20 cellular contexts compared by ENCODE assay signal in the genomic region with DNA sequence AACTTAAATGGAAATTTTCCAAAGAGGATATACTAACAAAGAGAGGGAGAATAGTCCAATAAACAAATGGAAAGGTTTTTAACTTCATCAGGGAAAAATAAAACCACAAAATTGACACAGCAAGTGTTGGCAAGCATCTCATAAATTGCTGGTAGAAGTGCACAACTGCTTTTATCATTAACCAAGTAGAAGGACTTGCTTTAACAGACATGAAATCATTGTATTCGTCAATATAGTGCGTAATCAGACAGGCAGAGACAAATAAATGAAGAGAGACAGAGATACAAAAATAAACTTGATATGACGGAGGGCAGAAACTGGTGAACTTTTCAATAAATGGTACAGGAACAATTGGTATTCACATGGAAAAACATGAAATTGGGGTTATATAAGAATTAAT. TPM values are rescaled to one million over a fixed set of nuclear protein-coding genes. Genes with fewer than 3 reads are reported as not detected.
DNase-seq lines count a peak whose midpoint lies in the region; ATAC-seq, FAIRE-seq and TF ChIP-seq lines count a peak whose summit lies in the region.
"Had no signal": no experiment of that assay in that cellular context is flagged by ENCODE, and none has a peak within 500 bp of the region (broad histone marks: within the 10 kb centered on the region; RNA-seq: fewer than 3 reads in every experiment).

No MANE protein-coding gene starts in this region.

- H3K79me2 ChIP-seq in Loucy (ENCODE audit: insufficient read depth, low read length) (peaks cover 57% of the 10 kb centered on the region), GM12878 (ENCODE audit: control insufficient read depth, insufficient read depth, low read length) (peaks cover 16% of the 10 kb centered on the region)

- H3K4me2 ChIP-seq in Loucy (ENCODE audit: low read depth, low read length, poor library complexity, severe bottlenecking) (peak overlapping the region; percentile 27), GM12878 (ENCODE audit: control insufficient read depth, insufficient read depth) (no peak overlapping the region)
- H3K4me2 ChIP-seq: BLaER1 treated with 17β-estradiol and CSF1 and Interleukin-3, amounts not matched to agents 10 nM and 100 nM had no signal

- H2AFZ ChIP-seq in Loucy (ENCODE audit: low read length) (no peak overlapping the region), GM12878 (ENCODE audit: control insufficient read depth, low read depth, low read length) (no peak overlapping the region)

- H3K27me3 ChIP-seq in Loucy (ENCODE audit: insufficient read depth, low read length, poor library complexity, severe bottlenecking) (no peaks in the 10 kb centered on the region), GM12878 (replicated peaks in 1 of 2; ENCODE audit: control insufficient read depth in 2 of 2, insufficient read depth in 2 of 2, low read length in 1 of 2) (no peaks in the 10 kb centered on the region)
- H3K27me3 ChIP-seq: BLaER1 treated with 17β-estradiol and CSF1 and Interleukin-3, amounts not matched to agents 10 nM and 100 nM had no signal

- no peak for TF ChIP-seq EP300 in GM12878 (IDR thresholded peaks at IDR 0.05; ENCODE audit: borderline replicate concordance in 1 of 2, control insufficient read depth in 1 of 2, low read depth in 2 of 2, low read length in 2 of 2)

- FAIRE-seq in GM12878 (lab: Jason Lieb, UNC) = no peak
- FAIRE-seq: HTR-8/SVneo had no signal

- H3K9me3 ChIP-seq in Loucy (ENCODE audit: insufficient read depth, low read depth, low read length) (no peaks in the 10 kb centered on the region), GM12878 (replicated peaks; ENCODE audit: control insufficient read depth, insufficient read depth, low read length) (no peaks in the 10 kb centered on the region)

- BruUV-seq in GM12878 (replicated peaks; lab: Mats Ljungman, UMichigan) = TSS peak; percentile 8

- CTCF ChIA-PET in GM12878 (lab: Yijun Ruan, JAX) = no interaction called here

- H3K4me3 ChIP-seq in Loucy (ENCODE audit: low read length, poor library complexity, severe bottlenecking) (no peak overlapping the region), GM12878 (no peak overlapping the region)
- H3K4me3 ChIP-seq: BLaER1 treated with 17β-estradiol and CSF1 and Interleukin-3, amounts not matched to agents 10 nM and 100 nM; HAP-1 had no signal

- DNase-seq in activated naive CD4-positive, alpha-beta T cell (lab: John Stamatoyannopoulos, UW) = no peak
- DNase-seq in GM12878 (ENCODE audit: low read depth, low spot score) = no peak
- DNase-seq in memory B cell (ENCODE audit: low spot score in 2 of 2) = no peak
- no peak for DNase-seq in CD1c-positive myeloid dendritic cell (ENCODE audit: extremely low spot score)
- DNase-seq: CD4-positive, CD25-positive, alpha-beta regulatory T cell; CD8-positive, alpha-beta memory T cell; COR-L47; DMS 273 treated with DMSO at 0.1 percent for 48 hours; DMS79; GDM1; GOT3; KBM-7 had no signal

- no peak for TF ChIP-seq POLR2A in GM12878 (IDR thresholded peaks at IDR 0.05; ENCODE audit: low read depth, low read length)

- H3K9ac ChIP-seq in Loucy (ENCODE audit: low read depth, low read length, poor library complexity, severe bottlenecking) = peak overlapping the region; percentile 1
- H3K9ac ChIP-seq in GM12878 (ENCODE audit: control insufficient read depth, insufficient read depth, low read length) = no peak overlapping the region
- H3K9ac ChIP-seq: BLaER1 treated with 17β-estradiol and CSF1 and Interleukin-3, amounts not matched to agents 10 nM and 100 nM had no signal

- H3K27ac Mint-ChIP-seq in activated naive CD4-positive, alpha-beta T cell treated with anti-CD3 and anti-CD28 coated beads, Interleukin-2, amount 50 U/mL, for 24 hours = no peak overlapping the region
- H3K27ac Mint-ChIP-seq in memory B cell = peak overlapping the region; percentile 45
- H3K27ac Mint-ChIP-seq: B cell, IgD-negative memory B cell had no signal

- SMC1A ChIA-PET in GM12878 (lab: Charles Lee; ENCODE audit: uncharacterized antibody, unreplicated experiment) = no interaction called here

- H3F3A ChIP-seq in Loucy (ENCODE audit: low read depth) = no peaks in the 10 kb centered on the region

- peaks cover 52% of the 10 kb centered on the region for H3K4me1 Mint-ChIP-seq in activated naive CD4-positive, alpha-beta T cell treated with anti-CD3 and anti-CD28 coated beads, Interleukin-2, amount 50 U/mL, for 24 hours
- peaks cover 15% of the 10 kb centered on the region for H3K4me1 Mint-ChIP-seq in memory B cell

- RAD21 ChIA-PET in GM12878 (lab: Charles Lee; ENCODE audit: unreplicated experiment) = no interaction called here

- peaks cover 24% of the 10 kb centered on the region for H4K20me1 ChIP-seq in Loucy (ENCODE audit: insufficient read depth, low read length, poor library complexity, severe bottlenecking)
- H4K20me1 ChIP-seq in GM12878 (ENCODE audit: control insufficient read depth, insufficient read depth) = no peaks in the 10 kb centered on the region

- POLR2A ChIA-PET in GM12878 (lab: Charles Lee) = interaction anchor here (0.6 to 0.7 kb wide), 2 partner anchors 17 to 18 kb away, joined by 4 to 12 read pairs; no protein-coding TSS in a partner anchor

- H3K4me1 ChIP-seq in Loucy (ENCODE audit: insufficient read depth, low read length, poor library complexity, severe bottlenecking) (peaks cover 26% of the 10 kb centered on the region), GM12878 (ENCODE audit: control insufficient read depth, insufficient read depth, low read length) (no peaks in the 10 kb centered on the region)
- H3K4me1 ChIP-seq: HAP-1 had no signal

- peaks cover 21% of the 10 kb centered on the region; the same call in 1 of the 2 replicates for H3K36me3 ChIP-seq in Loucy (ENCODE audit: insufficient read depth, low read length)
- peaks cover 0 to 12% of the 10 kb centered on the region in 2 experiments; a peak in 1 of 4 replicates for H3K36me3 ChIP-seq in GM12878 (ENCODE audit: control insufficient read depth in 2 of 2, insufficient read depth in 2 of 2, low read length in 1 of 2)

- TF ChIP-seq RAD21 in GM12878 (IDR thresholded peaks at IDR 0.05; ENCODE audit: insufficient read depth, low read depth, low read length) = no peak

- H3K4me3 Mint-ChIP-seq in activated naive CD4-positive, alpha-beta T cell treated with anti-CD3 and anti-CD28 coated beads, Interleukin-2, amount 50 U/mL, for 24 hours = peak overlapping the region; percentile 16
- no peak overlapping the region for H3K4me3 Mint-ChIP-seq in memory B cell
- H3K4me3 Mint-ChIP-seq: B cell; CD4-positive, CD25-positive, alpha-beta regulatory T cell; IgD-negative memory B cell had no signal

- in situ Hi-C loops in GM12878 (cut with MboI) = no loop called here

- TF ChIP-seq CTCF in Loucy (conservative IDR thresholded peaks at IDR 0.05; ENCODE audit: low read length) (no peak), GM12878 (IDR thresholded peaks at IDR 0.05 in 2 of 3, conservative IDR thresholded peaks at IDR 0.05 in 1 of 3; ENCODE audit: control insufficient read depth in 2 of 3, extremely low read depth in 1 of 3, insufficient read depth in 1 of 3, low read depth in 3 of 3, low read length in 3 of 3) (no peak)

- H3K27me3 Mint-ChIP-seq in activated naive CD4-positive, alpha-beta T cell treated with anti-CD3 and anti-CD28 coated beads, Interleukin-2, amount 50 U/mL, for 24 hours = no peaks in the 10 kb centered on the region
- no peaks in the 10 kb centered on the region for H3K27me3 Mint-ChIP-seq in memory B cell
- H3K27me3 Mint-ChIP-seq: B cell; CD4-positive, CD25-positive, alpha-beta regulatory T cell; CD8-positive, alpha-beta memory T cell; IgD-negative memory B cell had no signal

- 99% methylated on average over 3 of the region's 3 CpGs for WGBS in GM12878 (ENCODE audit: insufficient coverage, insufficient replicate concordance, low lambda C conversion rate, missing lambda C conversion rate)

- ATAC-seq in GM12878 = no peak
- ATAC-seq in memory B cell (ENCODE audit: low read depth) = no peak
- ATAC-seq in GM21529 (IDR thresholded peaks at IDR 0.05; ENCODE audit: unreplicated experiment) = no peak

- no peaks in the 10 kb centered on the region for H3K9me3 Mint-ChIP-seq in activated naive CD4-positive, alpha-beta T cell treated with anti-CD3 and anti-CD28 coated beads, Interleukin-2, amount 50 U/mL, for 24 hours
- no peaks in the 10 kb centered on the region for H3K9me3 Mint-ChIP-seq in memory B cell
- H3K9me3 Mint-ChIP-seq: CD8-positive, alpha-beta memory T cell; IgD-negative memory B cell had no signal

- intact Hi-C loops in GM12878 (cut with micrococcal nuclease; ENCODE audit: unreplicated experiment) = no loop called here

- no peaks in the 10 kb centered on the region for H3K9me2 ChIP-seq in Loucy (replicated peaks; ENCODE audit: low read depth, low read length)

- peaks cover 36% of the 10 kb centered on the region for H3K36me3 Mint-ChIP-seq in activated naive CD4-positive, alpha-beta T cell treated with anti-CD3 and anti-CD28 coated beads, Interleukin-2, amount 50 U/mL, for 24 hours
- H3K36me3 Mint-ChIP-seq in memory B cell = peaks cover 27% of the 10 kb centered on the region

- no peak overlapping the region for H3K27ac ChIP-seq in GM12878 (ENCODE audit: control insufficient read depth, insufficient read depth)
- H3K27ac ChIP-seq: BLaER1 treated with 17β-estradiol and CSF1 and Interleukin-3, amounts not matched to agents 10 nM and 100 nM had no signal

RNA-seq across cellular contexts. Expression of a gene that starts 7.4 kb away (rescaled TPM):
- total RNA-seq in GM12878 (2013; cell fraction: nucleolus; rRNA removed) = 43.5 and 45.4 TPM in 2 replicates
- total RNA-seq in GM12878 (2014; rRNA removed) = 16.2 and 19.1 TPM in 2 replicates
- total RNA-seq in GM12878 (2014; rRNA removed; fragmentation: Illumina TruSeq; extraction: Trizol) = 21.0 and 21.2 TPM in 2 replicates
- total RNA-seq in GM12878 (2021) = 11.2 and 13.1 TPM in 2 replicates
- 4.6 TPM for polyA plus RNA-seq in GM12878 (2011; ENCODE audit: low read depth)
- 44.3 and 68.5 TPM in 2 replicates for polyA plus RNA-seq in GM12878 (2011; rRNA removed)
- 14.3 and 19.8 TPM in 2 replicates for polyA plus RNA-seq in GM12878 (2011; cell fraction: cytosol; rRNA removed)
- polyA plus RNA-seq in GM12878 (2011; cell fraction: nucleus; rRNA removed) = 25.7 and 29.7 TPM in 2 replicates
- 9.5 and 15.3 TPM in 2 replicates for polyA plus RNA-seq in GM12878 (2012)
- 24.3 and 26.0 TPM in 2 replicates for polyA plus RNA-seq in GM12878 (2014; fragmentation: Illumina TruSeq; extraction: Trizol)
- 10 to 100 TPM; 28.1 to 42.7 TPM for polyA plus RNA-seq in GM12878 (2014; fragmentation: Nextera tagmentation; extraction: Ambion mirVana)
- 12.5 and 16.5 TPM in 2 replicates for polyA plus RNA-seq in GM12878 (2014; rRNA removed)
- 10 to 100 TPM; 23.4 to 24.9 TPM for polyA plus RNA-seq in GM12878 (2016; fragmentation: Nextera tagmentation; extraction: Ambion mirVana)
- 16.4 and 29.3 TPM in 2 replicates for polyA minus RNA-seq in GM12878 (2011; rRNA and poly(A)+ RNA removed)
- 5.7 and 6.3 TPM in 2 replicates for polyA minus RNA-seq in GM12878 (2011; cell fraction: cytosol; rRNA and poly(A)+ RNA removed)
- polyA minus RNA-seq in GM12878 (2011; cell fraction: nucleus; rRNA and poly(A)+ RNA removed) = 24.1 and 25.1 TPM in 2 replicates

RNA-seq across cellular contexts. Expression of a gene that starts 13.1 kb away (rescaled TPM):
- total RNA-seq in GM12878 (2013; cell fraction: nucleolus; rRNA removed) = 16.8 TPM in 2 replicates
- 6.3 and 7.6 TPM in 2 replicates for total RNA-seq in GM12878 (2014; rRNA removed)
- 7.0 and 7.6 TPM in 2 replicates for total RNA-seq in GM12878 (2014; rRNA removed; fragmentation: Illumina TruSeq; extraction: Trizol)
- 4.2 and 4.4 TPM in 2 replicates for total RNA-seq in GM12878 (2021)
- 1.7 TPM for polyA plus RNA-seq in GM12878 (2011; ENCODE audit: low read depth)
- polyA plus RNA-seq in GM12878 (2011; rRNA removed) = 5.5 and 8.4 TPM in 2 replicates
- polyA plus RNA-seq in GM12878 (2011; cell fraction: cytosol; rRNA removed) = 1.9 and 2.1 TPM in 2 replicates
- polyA plus RNA-seq in GM12878 (2011; cell fraction: nucleus; rRNA removed) = 4.4 TPM in 2 replicates
- polyA plus RNA-seq in GM12878 (2012) = 2.6 and 3.3 TPM in 2 replicates
- polyA plus RNA-seq in GM12878 (2014; fragmentation: Illumina TruSeq; extraction: Trizol) = 5.1 and 6.3 TPM in 2 replicates
- 1 to 10 TPM; 1.6 to 1.8 TPM for polyA plus RNA-seq in GM12878 (2014; fragmentation: Nextera tagmentation; extraction: Ambion mirVana)
- polyA plus RNA-seq in GM12878 (2014; rRNA removed) = 2.4 and 2.8 TPM in 2 replicates
- polyA plus RNA-seq in GM12878 (2016; fragmentation: Nextera tagmentation; extraction: Ambion mirVana) = 1 to 10 TPM; 5.8 to 7.2 TPM
- polyA minus RNA-seq in GM12878 (2011; rRNA and poly(A)+ RNA removed) = 7.3 and 9.4 TPM in 2 replicates
- polyA minus RNA-seq in GM12878 (2011; cell fraction: cytosol; rRNA and poly(A)+ RNA removed) = 3.1 and 3.3 TPM in 2 replicates
- polyA minus RNA-seq in GM12878 (2011; cell fraction: nucleus; rRNA and poly(A)+ RNA removed) = 5.6 and 8.9 TPM in 2 replicates
